1 cellular context compared by ENCODE assay signal in the genomic region with DNA sequence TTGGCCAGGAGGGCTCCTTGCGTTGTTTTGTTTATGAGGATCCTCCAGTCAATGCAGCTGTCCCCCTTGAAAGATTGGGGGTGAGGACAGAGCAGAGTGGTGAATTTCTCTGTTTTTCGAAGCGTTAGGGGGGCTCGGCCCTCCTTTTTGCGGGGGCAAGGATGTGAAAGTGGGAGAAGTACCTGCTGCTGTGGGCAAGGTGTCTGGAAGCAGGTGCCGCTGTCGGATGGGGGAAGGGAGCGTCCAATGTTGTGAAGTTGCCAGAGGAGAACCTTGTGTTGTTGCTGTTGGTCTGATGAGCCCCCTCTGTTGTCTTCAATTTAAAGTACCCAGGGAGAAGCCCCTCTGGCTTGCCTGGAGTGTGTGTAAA.
TF ChIP-seq lines count a peak whose summit lies in the region.

No MANE protein-coding gene starts in this region.

TF ChIP-seq in SK-N-SH treated with all-trans-retinoic acid at 6 μM for 48 hours, 23 proteins besides CTCF, POLR2A, EP300 and RAD21 (continued from another document):
- TF ChIP-seq, protein P1, sequence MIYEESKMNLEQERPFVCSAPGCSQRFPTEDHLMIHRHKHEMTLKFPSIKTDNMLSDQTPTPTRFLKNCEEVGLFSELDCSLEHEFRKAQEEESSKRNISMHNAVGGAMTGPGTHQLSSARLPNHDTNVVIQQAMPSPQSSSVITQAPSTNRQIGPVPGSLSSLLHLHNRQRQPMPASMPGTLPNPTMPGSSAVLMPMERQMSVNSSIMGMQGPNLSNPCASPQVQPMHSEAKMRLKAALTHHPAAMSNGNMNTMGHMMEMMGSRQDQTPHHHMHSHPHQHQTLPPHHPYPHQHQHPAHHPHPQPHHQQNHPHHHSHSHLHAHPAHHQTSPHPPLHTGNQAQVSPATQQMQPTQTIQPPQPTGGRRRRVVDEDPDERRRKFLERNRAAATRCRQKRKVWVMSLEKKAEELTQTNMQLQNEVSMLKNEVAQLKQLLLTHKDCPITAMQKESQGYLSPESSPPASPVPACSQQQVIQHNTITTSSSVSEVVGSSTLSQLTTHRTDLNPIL (CRISPR knock-in tag; IDR thresholded peaks at IDR 0.05; ENCODE audit: low read depth) = no peak
- TF ChIP-seq TOX (CRISPR knock-in tag; IDR thresholded peaks at IDR 0.05; ENCODE audit: borderline replicate concordance) = no peak
- TF ChIP-seq ZNF8 (CRISPR knock-in tag; IDR thresholded peaks at IDR 0.05) = no peak
TF ChIP-seq in SK-N-SH treated with all-trans-retinoic acid at 6 μM for 48 hours: peak in this region for 0.
